In genomic region chr3:113495035-113495434, GRCh38 we compare ENCODE assay signal across 8 cellular contexts. TPM values are rescaled to one million over a fixed set of nuclear protein-coding genes. Genes with fewer than 3 reads are reported as not detected.
DNase-seq lines count a peak whose midpoint lies in the region; ATAC-seq and TF ChIP-seq lines count a peak whose summit lies in the region.

No MANE protein-coding gene starts in this region.

- no peaks in the 10 kb centered on the region for H3K9me3 Mint-ChIP-seq in activated CD4-positive, alpha-beta T cell treated with anti-CD3 and anti-CD28 coated beads for 36 hours (ENCODE audit: low read depth)
- H3K9me3 Mint-ChIP-seq in progenitor cell of endocrine pancreas (ENCODE audit: low read depth): no peaks in the 10 kb centered on the region

- peaks cover 22% of the 10 kb centered on the region for H3K36me3 Mint-ChIP-seq in activated CD4-positive, alpha-beta T cell treated with anti-CD3 and anti-CD28 coated beads for 36 hours (ENCODE audit: low read depth)
- H3K36me3 Mint-ChIP-seq in progenitor cell of endocrine pancreas (ENCODE audit: insufficient read depth): peaks cover 10% of the 10 kb centered on the region

- intact Hi-C loops in activated CD4-positive, alpha-beta T cell treated with anti-CD3 and anti-CD28 coated beads for 36 hours (cut with DNase I, micrococcal nuclease): loop anchor here (1.0 to 10.0 kb wide), 6 partner anchors 38 to 440 kb away; partner anchors contain the start of gene SIDT1 (in 1 of the 2)

- no peak for TF ChIP-seq POLR2A in erythroblast (IDR thresholded peaks at IDR 0.05; ENCODE audit: low read length)

- no peak overlapping the region for H3K27ac Mint-ChIP-seq in activated CD4-positive, alpha-beta T cell treated with anti-CD3 and anti-CD28 coated beads for 36 hours
- no peak overlapping the region for H3K27ac Mint-ChIP-seq in progenitor cell of endocrine pancreas

- ATAC-seq in activated CD4-positive, alpha-beta T cell treated with anti-CD3 and anti-CD28 coated beads for 36 hours: peak; percentile 66
- ATAC-seq in HG02759 (IDR thresholded peaks at IDR 0.05; ENCODE audit: unreplicated experiment): peak; percentile 49

- POLR2A ChIA-PET in activated CD4-positive, alpha-beta T cell treated with anti-CD3 and anti-CD28 coated beads for 36 hours (lab: Charles Lee): no interaction called here

- no peaks in the 10 kb centered on the region for H3K4me1 Mint-ChIP-seq in activated CD4-positive, alpha-beta T cell treated with anti-CD3 and anti-CD28 coated beads for 36 hours
- no peaks in the 10 kb centered on the region for H3K4me1 Mint-ChIP-seq in progenitor cell of endocrine pancreas (ENCODE audit: low read depth)

- CTCF ChIA-PET in activated CD4-positive, alpha-beta T cell treated with anti-CD3 and anti-CD28 coated beads for 36 hours (lab: Charles Lee): interaction anchor here (0.9 to 5.0 kb wide), 7 partner anchors 9 to 110 kb away, joined by 3 to 67 read pairs (median 4); no protein-coding TSS in a partner anchor

- DNase-seq in activated CD4-positive, alpha-beta T cell treated with anti-CD3 and anti-CD28 coated beads for 36 hours: peak; percentile 52
- DNase-seq in activated CD4-positive, alpha-beta T cell treated with anti-CD3 and anti-CD28 coated beads for 1 hour: no peak
- DNase-seq in T-helper 1 cell (peak in 3 of 5 donors; percentile 13 to 42 (median 23)), erythroblast (lab: John Stamatoyannopoulos, UW) (peak; percentile 41 to 59), progenitor cell of endocrine pancreas (ENCODE audit: low spot score, unreplicated experiment) (no peak), putamen (ENCODE audit: low spot score) (no peak), amniotic stem cell (lab: John Stamatoyannopoulos, UW) (no peak)

- no peak overlapping the region for H3K4me3 Mint-ChIP-seq in activated CD4-positive, alpha-beta T cell treated with anti-CD3 and anti-CD28 coated beads for 36 hours
- no peak overlapping the region for H3K4me3 Mint-ChIP-seq in progenitor cell of endocrine pancreas (ENCODE audit: low read depth)

- H3K27me3 Mint-ChIP-seq in activated CD4-positive, alpha-beta T cell treated with anti-CD3 and anti-CD28 coated beads for 36 hours: no peaks in the 10 kb centered on the region
- H3K27me3 Mint-ChIP-seq in progenitor cell of endocrine pancreas: no peaks in the 10 kb centered on the region

- peak; percentile 54 for TF ChIP-seq CTCF in progenitor cell of endocrine pancreas (IDR thresholded peaks at IDR 0.05; ENCODE audit: unreplicated experiment)

RNA-seq across cellular contexts. Expression of gene SPICE1, which starts 19.9 kb away (rescaled TPM):
- 10 to 100 TPM; 31.9 to 32.8 TPM for total RNA-seq in activated CD4-positive, alpha-beta T cell treated with anti-CD3 and anti-CD28 coated beads for 36 hours
- total RNA-seq in progenitor cell of endocrine pancreas: 32.9 and 33.2 TPM in 2 replicates

RNA-seq across cellular contexts. Expression of gene SIDT1, which starts 37.3 kb away (rescaled TPM):
- 10 to 100 TPM; 19.0 to 19.7 TPM for total RNA-seq in activated CD4-positive, alpha-beta T cell treated with anti-CD3 and anti-CD28 coated beads for 36 hours
- 0.18 TPM in 1 of 2 replicates, not detected in the other for total RNA-seq in progenitor cell of endocrine pancreas

RNA-seq across cellular contexts. Expression of gene CFAP44, which starts 53.7 kb away (rescaled TPM):
- total RNA-seq in activated CD4-positive, alpha-beta T cell treated with anti-CD3 and anti-CD28 coated beads for 36 hours: 1 to 10 TPM; 4.3 to 4.6 TPM
- total RNA-seq in progenitor cell of endocrine pancreas: 16.4 and 17.0 TPM in 2 replicates

Comparison
In these comparisons a context has a peak if more than half of its experiments do, and no peak if none do; other contexts are left out.
1. DNase-seq: peak in activated CD4-positive, alpha-beta T cell treated with anti-CD3 and anti-CD28 coated beads for 36 hours (single experiment), T-helper 1 cell (3 of 5) and erythroblast (2 of 2); none in activated CD4-positive, alpha-beta T cell treated with anti-CD3 and anti-CD28 coated beads for 1 hour (single experiment), progenitor cell of endocrine pancreas (single experiment), putamen (single experiment) and amniotic stem cell (single experiment).
2. RNA of gene SIDT1, which starts 37.3 kb away (total RNA-seq): 19.0 to 19.7 TPM in activated CD4-positive, alpha-beta T cell treated with anti-CD3 and anti-CD28 coated beads for 36 hours; 0.18 TPM in progenitor cell of endocrine pancreas; every median in the first group is over 10 times any median in the second.